Comparison of ENCODE assay signal across 9 cellular contexts in the genomic region with DNA sequence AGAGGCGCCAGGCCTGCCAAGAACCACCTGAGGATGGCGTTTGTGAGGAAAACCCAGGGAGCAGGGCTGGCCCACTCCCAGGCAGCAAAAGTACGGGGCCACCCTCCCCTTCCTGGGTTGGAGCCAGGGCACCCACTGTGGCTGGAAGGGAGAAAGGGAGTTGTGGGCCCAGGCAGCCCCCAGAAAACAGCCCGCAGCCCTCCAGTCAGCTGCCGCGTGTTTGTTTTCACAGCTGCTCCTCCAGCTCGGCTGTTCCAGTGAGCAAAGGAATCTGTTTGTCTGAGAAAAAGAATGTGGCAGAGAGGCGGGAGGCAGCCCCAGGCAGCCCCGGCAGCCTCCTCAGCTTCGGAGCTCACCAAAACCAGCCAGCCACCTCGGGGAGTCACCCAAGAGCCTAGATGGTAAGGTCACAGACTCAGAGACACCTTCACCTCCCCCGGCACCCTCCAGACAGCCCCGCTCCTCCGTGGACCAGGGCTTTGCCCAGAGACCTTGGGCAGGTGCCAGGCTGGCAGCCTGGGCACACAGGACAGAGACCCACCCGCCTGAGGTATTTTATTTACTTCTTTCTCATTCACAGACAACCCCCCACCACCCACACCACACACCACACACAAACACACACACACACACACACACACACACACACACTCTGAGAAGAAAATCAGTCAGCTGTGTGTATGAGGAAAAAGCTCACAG.
DNase-seq lines count a peak whose midpoint lies in the region; ATAC-seq and TF ChIP-seq lines count a peak whose summit lies in the region.
"Had no signal": no experiment of that assay in that cellular context is flagged by ENCODE, and none has a peak within 500 bp of the region (broad histone marks: within the 10 kb centered on the region; RNA-seq: fewer than 3 reads in every experiment).

No MANE protein-coding gene starts in this region.

- no peak overlapping the region for H3K4me3 ChIP-seq in Peyer's patch
- no peak overlapping the region for H3K4me3 ChIP-seq in fibroblast of the aortic adventitia (ENCODE audit: low read depth, low read length)
- H3K4me3 ChIP-seq: colonic mucosa had no signal

- DNase-seq in EL (peak; percentile 68), Peyer's patch (no peak), fibroblast of the aortic adventitia (ENCODE audit: low read depth) (peak; percentile 62), pons (ENCODE audit: low spot score) (peak; percentile 15)
- DNase-seq: colonic mucosa had no signal

- no peak for TF ChIP-seq POLR2A in Peyer's patch (IDR thresholded peaks at IDR 0.05)

- ATAC-seq in HG02678 (IDR thresholded peaks at IDR 0.05; ENCODE audit: unreplicated experiment), result no peak
- ATAC-seq in HG02852 (IDR thresholded peaks at IDR 0.05; ENCODE audit: unreplicated experiment), result no peak
- ATAC-seq in HG03196 (IDR thresholded peaks at IDR 0.05; ENCODE audit: unreplicated experiment), result no peak
- no peak for ATAC-seq in GM21360 (IDR thresholded peaks at IDR 0.05; ENCODE audit: unreplicated experiment)

- TF ChIP-seq CTCF in Peyer's patch (IDR thresholded peaks at IDR 0.05) (no peak), fibroblast of the aortic adventitia (IDR thresholded peaks at IDR 0.05; ENCODE audit: insufficient read depth, low read length) (no peak)

- H3K36me3 ChIP-seq in Peyer's patch, result no peaks in the 10 kb centered on the region
- H3K36me3 ChIP-seq: colonic mucosa had no signal

- H3K4me1 ChIP-seq in Peyer's patch, result no peaks in the 10 kb centered on the region
- H3K4me1 ChIP-seq: colonic mucosa had no signal

- H3K27me3 ChIP-seq in Peyer's patch, result no peaks in the 10 kb centered on the region
- H3K27me3 ChIP-seq: colonic mucosa had no signal

- peak overlapping the region in 3 of 4 donors; percentile 3 to 39 (median 25) for H3K27ac ChIP-seq in Peyer's patch
- H3K27ac ChIP-seq: colonic mucosa had no signal

- H3K9me3 ChIP-seq in Peyer's patch, result no peaks in the 10 kb centered on the region
- H3K9me3 ChIP-seq: colonic mucosa had no signal

Comparison
In these comparisons a context has a peak if more than half of its experiments do, and no peak if none do; other contexts are left out.
1. DNase-seq: peak in EL (single experiment), fibroblast of the aortic adventitia (single experiment) and pons (single experiment); none in Peyer's patch (0 of 3).